Comparison of ENCODE assay signal across 8 cellular contexts in genomic region chr15:85412956-85413854, GRCh38. TPM values are rescaled to one million over a fixed set of nuclear protein-coding genes. Genes with fewer than 3 reads are reported as not detected.
DNase-seq lines count a peak whose midpoint lies in the region; ATAC-seq and TF ChIP-seq lines count a peak whose summit lies in the region.

No MANE protein-coding gene starts in this region.

- peaks cover 60% of the 10 kb centered on the region for H3K4me1 ChIP-seq in Panc1 (ENCODE audit: control insufficient read depth, insufficient read depth, low read length)

- TSS peak; percentile 99 for BruUV-seq in Panc1 (replicated peaks; lab: Mats Ljungman, UMichigan)

- DNase-seq in AG09319 (ENCODE audit: extremely low read depth, low read depth) (peak; percentile 18), Panc1 (ENCODE audit: low read depth, low spot score) (peak; percentile 97), activated T-helper 1 cell treated with Interleukin-2 at 50 U/mL for 16 hours (ENCODE audit: low read depth) (peak; percentile 45), glomerular endothelial cell (ENCODE audit: extremely low read depth, low read depth, low spot score) (peak; percentile 96), sciatic nerve (ENCODE audit: low spot score) (peak; percentile 64), mesenteric fat pad (ENCODE audit: low spot score) (no peak)

- no peaks in the 10 kb centered on the region for H3K36me3 ChIP-seq in Panc1 (ENCODE audit: control insufficient read depth, insufficient read depth, low read length)

- peak overlapping the region; percentile 27 to 54 for H3K4me3 ChIP-seq in Panc1 (ENCODE audit: low read depth in 2 of 2, low read length in 2 of 2)

- POLR2A ChIA-PET in Panc1 (lab: Charles Lee), result interaction anchor here (0.6 to 1.6 kb wide), 3 partner anchors 9 to 783 kb away, joined by 3 to 8 read pairs (median 5); no protein-coding TSS in a partner anchor

- in situ Hi-C loops in Panc1 (cut with HindIII; ENCODE audit: low pct_unique_long_range_greater_than_20kb, low sequenced_read_pairs), result no loop called here

- CTCF ChIA-PET in Panc1 (lab: Charles Lee), result interaction anchor here (0.6 to 3.6 kb wide), 3 partner anchors 11 to 82 kb away, joined by 4 to 26 read pairs (median 4); no protein-coding TSS in a partner anchor

- peak overlapping the region; percentile 95 for H3K27ac ChIP-seq in Panc1 (ENCODE audit: low read length)

- H3K9me3 ChIP-seq in Panc1 (ENCODE audit: control insufficient read depth, insufficient read depth, low read depth, low read length), result no peaks in the 10 kb centered on the region

- no peak for TF ChIP-seq CTCF in AG09319 (IDR thresholded peaks at IDR 0.05; ENCODE audit: low read depth, low read length)
- TF ChIP-seq CTCF in Panc1 (IDR thresholded peaks at IDR 0.05), result no peak

- no peaks in the 10 kb centered on the region for H3K27me3 ChIP-seq in Panc1 (ENCODE audit: control insufficient read depth, insufficient read depth, low read length)

- ATAC-seq in GM19025 (IDR thresholded peaks at IDR 0.05; ENCODE audit: low read depth, unreplicated experiment), result peak; percentile 98
- ATAC-seq in HG03139 (IDR thresholded peaks at IDR 0.05; ENCODE audit: unreplicated experiment), result peak; percentile 96
- ATAC-seq in Panc1, result peak; percentile 97
- peak; percentile 91 for ATAC-seq in sciatic nerve

- intact Hi-C loops in Panc1 (cut with micrococcal nuclease; ENCODE audit: unreplicated experiment) (loop anchor here (2.0 kb wide), 1 partner anchor 82 kb away; no protein-coding TSS in a partner anchor), sciatic nerve (cut with DNase I) (no loop called here)

RNA-seq across cellular contexts. Expression of gene AKAP13, which starts 32.8 kb away (rescaled TPM):
- 94.2 TPM for total RNA-seq in Panc1 (2021; ENCODE audit: unreplicated experiment)
- 45.1 TPM for polyA plus RNA-seq in Panc1 (2012; ENCODE audit: insufficient read length)
- total RNA-seq in glomerular endothelial cell, result 74.2 and 112 TPM in 2 replicates
- total RNA-seq in sciatic nerve, result 238 TPM
- total RNA-seq in mesenteric fat pad, result 159 TPM
